In genomic region chr20:32132911-32133549, GRCh38 we compare ENCODE assay signal across 16 cellular contexts. TPM values are rescaled to one million over a fixed set of nuclear protein-coding genes. Genes with fewer than 3 reads are reported as not detected.
DNase-seq lines count a peak whose midpoint lies in the region; ATAC-seq and TF ChIP-seq lines count a peak whose summit lies in the region.
"Had no signal": no experiment of that assay in that cellular context is flagged by ENCODE, and none has a peak within 500 bp of the region (broad histone marks: within the 10 kb centered on the region; RNA-seq: fewer than 3 reads in every experiment).

No MANE protein-coding gene starts in this region.

- no peaks in the 10 kb centered on the region for H3K27me3 ChIP-seq in BE2C

- no peaks in the 10 kb centered on the region for H3K4me1 ChIP-seq in BE2C
- H3K4me1 ChIP-seq: A549 had no signal

- peaks cover 43% of the 10 kb centered on the region for H3K36me3 ChIP-seq in BE2C

- no peaks in the 10 kb centered on the region for H3K9me3 Mint-ChIP-seq in activated T-cell treated with anti-CD3 and anti-CD28 coated beads, Interleukin-2, amount 50 U/mL, for 24 hours

- H3K4me3 Mint-ChIP-seq in activated T-cell treated with anti-CD3 and anti-CD28 coated beads, Interleukin-2, amount 50 U/mL, for 24 hours, result no peak overlapping the region

- H3K36me3 Mint-ChIP-seq in activated T-cell treated with anti-CD3 and anti-CD28 coated beads, Interleukin-2, amount 50 U/mL, for 24 hours (ENCODE audit: low read depth), result peaks cover 68% of the 10 kb centered on the region

- TF ChIP-seq CTCF in omental fat pad (IDR thresholded peaks at IDR 0.05) (no peak), BE2C (IDR thresholded peaks at IDR 0.05; ENCODE audit: low read depth, low read length) (no peak)

- no peaks in the 10 kb centered on the region for H3K9me3 ChIP-seq in BE2C
- H3K9me3 ChIP-seq: A549, psoas muscle had no signal

- H3K27ac Mint-ChIP-seq in activated T-cell treated with anti-CD3 and anti-CD28 coated beads, Interleukin-2, amount 50 U/mL, for 24 hours, result peak overlapping the region; percentile 1

- peaks cover 25% of the 10 kb centered on the region for H3K4me1 Mint-ChIP-seq in activated T-cell treated with anti-CD3 and anti-CD28 coated beads, Interleukin-2, amount 50 U/mL, for 24 hours (ENCODE audit: low read depth)

- no peak overlapping the region for H3K4me3 ChIP-seq in BE2C (ENCODE audit: low read depth, low read length)
- H3K4me3 ChIP-seq: A549, psoas muscle had no signal

- no peaks in the 10 kb centered on the region for H3K27me3 Mint-ChIP-seq in activated T-cell treated with anti-CD3 and anti-CD28 coated beads, Interleukin-2, amount 50 U/mL, for 24 hours

- no peak for DNase-seq in activated T-cell treated with anti-CD3 and anti-CD28 coated beads, Interleukin-2, amount 50 U/mL, for 24 hours
- DNase-seq in activated T-cell treated with anti-CD3 and anti-CD28 coated beads for 4 hours, result no peak
- no peak for DNase-seq in omental fat pad (ENCODE audit: low spot score)
- DNase-seq in activated CD4-positive, alpha-beta T cell treated with anti-CD3 and anti-CD28 coated beads, Interleukin-2, amount 50 U/mL, for 4 hours, result no peak
- no peak for DNase-seq in BE2C
- DNase-seq in NOMO-1 treated with DMSO at 0.1 percent for 48 hours (lab: John Stamatoyannopoulos, UW; ENCODE audit: unreplicated experiment), result no peak
- DNase-seq: activated CD4-positive, alpha-beta T cell treated with anti-CD3 and anti-CD28 coated beads for 48 hours; activated naive CD4-positive, alpha-beta T cell treated with Interleukin-2 at 50 U/mL for 16 hours; MV-4-11; psoas muscle; SIG-M5; stimulated activated CD4-positive, alpha-beta T cell treated with anti-CD3 and anti-CD28 coated beads, Interleukin-4, amount 100 ng/mL, for 1 hour had no signal

- ATAC-seq in GM21737 (IDR thresholded peaks at IDR 0.05; ENCODE audit: unreplicated experiment), result peak; percentile 82
- peak; percentile 52 for ATAC-seq in HG03139 (IDR thresholded peaks at IDR 0.05; ENCODE audit: unreplicated experiment)
- no peak for ATAC-seq in omental fat pad (ENCODE audit: low FRiP score)
- ATAC-seq: A549, esophagus mucosa, psoas muscle had no signal

RNA-seq across cellular contexts. Expression of gene TM9SF4, which starts 23.5 kb away (rescaled TPM):
- total RNA-seq in omental fat pad, result 10 to 100 TPM; 23.3 to 32.3 (median 31.5) TPM
- polyA plus RNA-seq in BE2C (2012; ENCODE audit: insufficient read depth, insufficient read length, low read depth), result 52.3 TPM
